Comparison of ENCODE assay signal across 17 cellular contexts in the genomic region with DNA sequence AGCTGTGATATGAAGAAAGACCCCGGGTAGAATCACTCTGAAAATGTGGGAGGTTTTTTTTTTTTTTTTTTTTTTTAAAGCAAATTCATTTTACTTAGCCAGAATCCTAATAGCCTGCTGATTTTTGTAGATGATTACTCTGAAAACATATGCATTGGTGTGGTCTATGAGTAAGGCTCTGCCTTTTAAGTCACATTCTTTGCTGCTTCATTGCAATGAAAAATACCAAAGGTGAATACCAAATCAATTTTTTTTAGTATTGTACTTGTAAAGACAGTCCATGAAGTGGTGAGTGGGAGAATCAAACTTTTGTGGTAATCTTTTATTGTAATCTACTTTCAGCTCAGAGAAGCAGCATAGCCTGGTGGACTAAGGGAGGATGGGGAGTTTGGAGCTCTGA.
"Had no signal": no experiment of that assay in that cellular context is flagged by ENCODE, and none has a peak within 500 bp of the region (broad histone marks: within the 10 kb centered on the region; RNA-seq: fewer than 3 reads in every experiment).

No MANE protein-coding gene starts in this region.

- H3K4me3 ChIP-seq: right atrium auricular region, skin epidermis, transverse colon had no signal

- DNase-seq: activated CD4-positive, alpha-beta T cell treated with anti-CD3 and anti-CD28 coated beads, Interleukin-2, amount 50 U/mL, for 4 hours; activated CD8-positive, alpha-beta memory T cell treated with anti-CD3 and anti-CD28 coated beads, Interleukin-2, amount 10 ng/mL, durations not matched to agents 7 days and 5 days; activated effector memory CD4-positive, alpha-beta T cell treated with anti-CD3 and anti-CD28 coated beads, Interleukin-2, amount 50 U/mL, for 16 hours; activated T-cell treated with anti-CD3 and anti-CD28 coated beads, Interleukin-2, amount 50 U/mL, for 1 hour; amniotic stem cell; cerebellar nuclear complex; effector memory CD4-positive, alpha-beta T cell; nucleus accumbens; stimulated activated CD4-positive, alpha-beta T cell treated with anti-CD3 and anti-CD28 coated beads, Interleukin-4, amount 100 ng/mL, for 24 hours; stimulated activated naive CD8-positive, alpha-beta T cell treated with anti-CD3 and anti-CD28 coated beads, Interleukin-15, Interleukin-2, amounts not matched to agents 100 U/mL and 50 U/mL, for 24 hours; T-helper 1 cell; T1000; transverse colon had no signal

- H3K27ac ChIP-seq: right atrium auricular region, skin epidermis, transverse colon had no signal

- H3K27me3 ChIP-seq: right atrium auricular region, transverse colon had no signal

- ATAC-seq: activated CD4-positive, CD25-positive, alpha-beta regulatory T cell treated with anti-CD3 and anti-CD28 coated beads, Interleukin-2, amount 50 U/mL, for 24 hours; activated CD8-positive, alpha-beta memory T cell treated with anti-CD3 and anti-CD28 coated beads, Interleukin-2, amount 10 ng/mL, durations not matched to agents 7 days and 5 days; natural killer cell treated with Interleukin-12 subunit alpha and Interleukin-12 subunit beta and Interleukin-15 and Interleukin-18, amount 100 ng/mL, for 72 hours; stimulated activated naive CD8-positive, alpha-beta T cell treated with anti-CD3 and anti-CD28 coated beads, Interleukin-15, Interleukin-2, amounts not matched to agents 100 U/mL and 50 U/mL, for 24 hours had no signal

- H3K9me3 ChIP-seq: right atrium auricular region, transverse colon had no signal

- H3K36me3 ChIP-seq: right atrium auricular region, transverse colon had no signal

- H3K4me1 ChIP-seq: right atrium auricular region, transverse colon had no signal
